Comparison of ENCODE assay signal across 19 cellular contexts in the genomic region with DNA sequence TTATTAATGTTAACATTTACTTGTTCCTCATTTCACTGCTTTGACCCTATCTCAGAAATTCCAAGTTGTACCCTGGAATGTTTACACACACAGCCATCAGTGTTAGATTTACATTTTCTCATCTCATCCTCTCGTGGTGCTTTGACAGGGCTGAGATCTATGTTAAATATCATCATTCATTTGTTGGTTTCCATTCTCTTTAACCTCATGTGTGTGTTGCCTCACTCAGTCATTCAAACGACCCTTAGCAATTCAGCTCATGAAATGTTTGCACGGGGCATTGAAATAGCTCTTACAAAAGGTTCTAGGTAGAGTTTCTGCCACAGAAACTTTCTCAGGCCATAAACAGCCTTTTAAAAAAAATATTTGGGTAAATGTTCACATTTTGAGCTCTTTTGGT.
DNase-seq lines count a peak whose midpoint lies in the region; ATAC-seq and TF ChIP-seq lines count a peak whose summit lies in the region.
"Had no signal": no experiment of that assay in that cellular context is flagged by ENCODE, and none has a peak within 500 bp of the region (broad histone marks: within the 10 kb centered on the region; RNA-seq: fewer than 3 reads in every experiment).

No MANE protein-coding gene starts in this region.

- peak; percentile 25 for ATAC-seq in Right ventricle myocardium superior (ENCODE audit: poor library complexity)
- ATAC-seq: Panc1 had no signal

- in situ Hi-C loops in mammary epithelial cell (cut with MboI; ENCODE audit: low sequenced_read_pairs in 2 of 2): no loop called here

- H3K79me2 ChIP-seq in hepatocyte: no peaks in the 10 kb centered on the region
- H3K79me2 ChIP-seq in mammary epithelial cell (ENCODE audit: insufficient read depth, low read length): no peaks in the 10 kb centered on the region

- no peak for TF ChIP-seq POLR2A in uterus (IDR thresholded peaks at IDR 0.05)

- CTCF ChIA-PET in mammary epithelial cell (lab: Charles Lee; ENCODE audit: low non-redundant PET): no interaction called here

- no peak overlapping the region for H3K4me3 ChIP-seq in right atrium auricular region
- no peak overlapping the region for H3K4me3 ChIP-seq in hepatocyte
- H3K4me3 ChIP-seq in uterus: no peak overlapping the region
- H3K4me3 ChIP-seq in mammary epithelial cell (replicated peaks in 1 of 3; ENCODE audit: insufficient read depth in 1 of 3, low read depth in 2 of 3, low read length in 3 of 3): no peak overlapping the region

- H3K4me1 ChIP-seq in right atrium auricular region (no peaks in the 10 kb centered on the region), hepatocyte (ENCODE audit: insufficient read depth) (peaks cover 10% of the 10 kb centered on the region), uterus (no peaks in the 10 kb centered on the region), mammary epithelial cell (ENCODE audit: insufficient read depth, low read length) (no peaks in the 10 kb centered on the region)
- H3K4me1 ChIP-seq: BE2C had no signal

- no peak overlapping the region for H3K9ac ChIP-seq in mammary epithelial cell (ENCODE audit: insufficient read depth, low read length)
- H3K9ac ChIP-seq: SK-N-SH had no signal

- no peaks in the 10 kb centered on the region for H3K9me2 ChIP-seq in hepatocyte (replicated peaks; ENCODE audit: insufficient read depth)
- H3K9me2 ChIP-seq: SK-N-SH had no signal

- 70% methylated on average over 3 of the region's 3 CpGs for WGBS in hepatocyte (ENCODE audit: low lambda C conversion rate, missing lambda C conversion rate)
- WGBS in mammary epithelial cell (ENCODE audit: low coverage, missing lambda C conversion rate): 92% methylated on average over 3 of the region's 3 CpGs

- dilution Hi-C loops in mammary epithelial cell (cut with HindIII; ENCODE audit: low sequenced_read_pairs): no loop called here

- H3K4me2 ChIP-seq in hepatocyte: no peak overlapping the region
- no peak overlapping the region for H3K4me2 ChIP-seq in mammary epithelial cell (ENCODE audit: insufficient read depth, low read depth, low read length)
- H3K4me2 ChIP-seq: SK-N-SH had no signal

- no peak for DNase-seq in Right ventricle myocardium superior
- no peak for DNase-seq in right atrium auricular region (ENCODE audit: low spot score)
- peak; percentile 7 for DNase-seq in amniotic epithelial cell (ENCODE audit: low read depth)
- no peak for DNase-seq in hepatocyte (ENCODE audit: low spot score)
- no peak for DNase-seq in uterus
- no peak for DNase-seq in mammary epithelial cell
- DNase-seq in nucleus accumbens (lab: John Stamatoyannopoulos, UW): no peak
- no peak for DNase-seq in activated gamma-delta T cell treated with Interleukin-2 at 50 U/mL for 16 hours
- DNase-seq: 8988T; ACHN; BE2C; CD4-positive, CD25-positive, alpha-beta regulatory T cell; MV-4-11; NCI-H1105 treated with DMSO at 0.1 percent for 48 hours; NCI-H2029 treated with DMSO at 0.1 percent for 48 hours; NCI-H2227 treated with DMSO at 0.1 percent for 48 hours; NCI-H526 treated with DMSO at 0.1 percent for 48 hours; SK-N-SH had no signal

- peak overlapping the region in 1 of 2 donors; percentile 22 for H3K27ac ChIP-seq in right atrium auricular region
- H3K27ac ChIP-seq in hepatocyte: peak overlapping the region; percentile 63
- peak overlapping the region; percentile 44 to 50 for H3K27ac ChIP-seq in uterus
- no peak overlapping the region for H3K27ac ChIP-seq in mammary epithelial cell (ENCODE audit: insufficient read depth, low read depth, low read length)

- H3K9me3 ChIP-seq in right atrium auricular region: no peaks in the 10 kb centered on the region
- H3K9me3 ChIP-seq in hepatocyte (ENCODE audit: low read depth): no peaks in the 10 kb centered on the region
- H3K9me3 ChIP-seq in uterus: no peaks in the 10 kb centered on the region
- H3K9me3 ChIP-seq in mammary epithelial cell (replicated peaks; ENCODE audit: insufficient read depth, low read length): no peaks in the 10 kb centered on the region
- H3K9me3 ChIP-seq: BE2C, SK-N-SH had no signal

- H3K27me3 ChIP-seq in right atrium auricular region (no peaks in the 10 kb centered on the region), hepatocyte (no peaks in the 10 kb centered on the region), uterus (no peaks in the 10 kb centered on the region), mammary epithelial cell (ENCODE audit: insufficient read depth, low read length) (no peaks in the 10 kb centered on the region)
- H3K27me3 ChIP-seq: BE2C had no signal

- H3K36me3 ChIP-seq in right atrium auricular region (no peaks in the 10 kb centered on the region), hepatocyte (replicated peaks; ENCODE audit: insufficient read depth, low read depth) (no peaks in the 10 kb centered on the region), uterus (no peaks in the 10 kb centered on the region), mammary epithelial cell (ENCODE audit: insufficient read depth, low read length) (no peaks in the 10 kb centered on the region)
- H3K36me3 ChIP-seq: BE2C had no signal

- no peak overlapping the region for H2AFZ ChIP-seq in hepatocyte
- H2AFZ ChIP-seq in mammary epithelial cell (ENCODE audit: low read depth, low read length): no peak overlapping the region

- no TSS peak for BruUV-seq in mammary epithelial cell (replicated peaks; lab: Mats Ljungman, UMichigan)

- H4K20me1 ChIP-seq in hepatocyte (ENCODE audit: insufficient read depth, poor library complexity, severe bottlenecking) (no peaks in the 10 kb centered on the region), mammary epithelial cell (ENCODE audit: insufficient read depth, low read length) (no peaks in the 10 kb centered on the region)

- intact Hi-C loops in Right ventricle myocardium superior (cut with DNase I): no loop called here
- intact Hi-C loops in uterus (cut with DNase I; ENCODE audit: low total_unique reads): no loop called here
- intact Hi-C loops in mammary epithelial cell (cut with micrococcal nuclease): no loop called here

- TF ChIP-seq CTCF in right atrium auricular region (IDR thresholded peaks at IDR 0.05) (no peak), hepatocyte (IDR thresholded peaks at IDR 0.05; ENCODE audit: poor library complexity) (no peak), uterus (IDR thresholded peaks at IDR 0.05) (no peak), mammary epithelial cell (conservative IDR thresholded peaks at IDR 0.05 in 1 of 2, IDR thresholded peaks at IDR 0.05 in 1 of 2; ENCODE audit: extremely low read depth in 1 of 2, insufficient read depth in 1 of 2, low read depth in 1 of 2, low read length in 2 of 2) (no peak)
